ENCODE assay signal across 1 cellular context in genomic region chr10:10891437-10891836, GRCh38.
TF ChIP-seq lines count a peak whose summit lies in the region.

No MANE protein-coding gene starts in this region.

TF ChIP-seq in IMR-90, 13 proteins besides CTCF, POLR2A, EP300 and RAD21 (continued from another document):
- no peak for TF ChIP-seq USF2 (IDR thresholded peaks at IDR 0.05; ENCODE audit: low read depth, low read length)
- TF ChIP-seq RCOR1 (IDR thresholded peaks at IDR 0.05; ENCODE audit: insufficient replicate concordance, low read length), result no peak
- TF ChIP-seq MAZ (IDR thresholded peaks at IDR 0.05; ENCODE audit: borderline replicate concordance, low read depth, low read length), result no peak
- no peak for TF ChIP-seq CHD1 (IDR thresholded peaks at IDR 0.05; ENCODE audit: low read depth, low read length)
- no peak for TF ChIP-seq RFX5 (IDR thresholded peaks at IDR 0.05; ENCODE audit: low read depth, low read length)
- TF ChIP-seq SMC3 (IDR thresholded peaks at IDR 0.05; ENCODE audit: low read depth, low read length), result peak; percentile 20; the same call in 1 of the 2 replicates
- no peak for TF ChIP-seq NFE2L2 (IDR thresholded peaks at IDR 0.05; ENCODE audit: low read depth, low read length)
- peak; percentile 83 for TF ChIP-seq BHLHE40 (IDR thresholded peaks at IDR 0.05; ENCODE audit: low read depth, low read length)
- TF ChIP-seq ELK1 (IDR thresholded peaks at IDR 0.05; ENCODE audit: borderline replicate concordance, low read depth, low read length), result no peak
- TF ChIP-seq MXI1 (IDR thresholded peaks at IDR 0.05; ENCODE audit: borderline replicate concordance, low read depth, low read length), result no peak
